Comparison of ENCODE assay signal across 20 cellular contexts in the genomic region with DNA sequence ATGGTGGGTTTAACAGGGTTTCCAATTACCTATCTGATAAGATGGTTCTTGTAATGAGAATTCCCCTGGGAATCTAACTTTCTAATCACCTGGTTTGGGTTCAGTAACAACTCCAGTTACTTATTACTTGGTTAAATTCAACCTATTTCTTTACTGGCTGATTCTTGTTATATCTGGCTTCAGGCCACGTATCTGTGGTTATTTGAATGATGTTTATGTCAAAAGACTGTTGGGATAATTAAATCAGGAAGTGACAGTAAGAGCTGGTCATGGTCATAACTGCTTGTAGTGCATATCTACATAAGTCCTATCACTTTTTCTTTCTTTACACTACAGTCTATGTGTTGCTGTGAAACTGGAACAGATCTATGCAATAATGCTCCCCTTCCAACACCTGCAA.
DNase-seq lines count a peak whose midpoint lies in the region; ATAC-seq, FAIRE-seq and TF ChIP-seq lines count a peak whose summit lies in the region.
"Had no signal": no experiment of that assay in that cellular context is flagged by ENCODE, and none has a peak within 500 bp of the region (broad histone marks: within the 10 kb centered on the region; RNA-seq: fewer than 3 reads in every experiment).

No MANE protein-coding gene starts in this region.

- H3K4me2 ChIP-seq in IMR-90 (ENCODE audit: low read depth, low read length) = no peak overlapping the region

- TF ChIP-seq RAD21 in IMR-90 (IDR thresholded peaks at IDR 0.05; ENCODE audit: low read length) = no peak

- H3K4me3 ChIP-seq in IMR-90 (ENCODE audit: insufficient read depth, low read depth, low read length) = no peak overlapping the region
- no peak overlapping the region for H3K4me3 ChIP-seq in kidney epithelial cell (ENCODE audit: low read depth, low read length)
- H3K4me3 ChIP-seq: right lobe of liver had no signal

- peaks cover 4% of the 10 kb centered on the region for H3K4me1 ChIP-seq in IMR-90 (ENCODE audit: control insufficient read depth, insufficient read depth, low read length)

- no peak overlapping the region for H3K56ac ChIP-seq in IMR-90 (ENCODE audit: extremely low read depth, insufficient read depth, low read length)

- H3K23ac ChIP-seq in IMR-90 (ENCODE audit: low read depth, low read length) = no peak overlapping the region

- no peak for TF ChIP-seq CTCF in D721Med (IDR thresholded peaks at IDR 0.05; ENCODE audit: insufficient read depth, missing control alignments)
- no peak for TF ChIP-seq CTCF in IMR-90 (conservative IDR thresholded peaks at IDR 0.05; ENCODE audit: low read depth, low read length)
- no peak for TF ChIP-seq CTCF in kidney epithelial cell (IDR thresholded peaks at IDR 0.05; ENCODE audit: insufficient read depth, low read length, poor library complexity, severe bottlenecking)
- TF ChIP-seq CTCF in CD14-positive monocyte (IDR thresholded peaks at IDR 0.05) = no peak

- no peak overlapping the region for H3K18ac ChIP-seq in IMR-90 (ENCODE audit: low read depth, low read length)

- H2AK5ac ChIP-seq in IMR-90 (ENCODE audit: low read depth, low read length) = no peak overlapping the region

- CTCF ChIA-PET in IMR-90 (lab: Yijun Ruan, JAX) = interaction anchor here (0.7 kb wide), 1 partner anchor 17 kb away, joined by 3 read pairs; no protein-coding TSS in a partner anchor

- no peak overlapping the region for H2AFZ ChIP-seq in IMR-90 (replicated peaks; ENCODE audit: low read length, poor library complexity)

- in situ Hi-C loops in IMR-90 (cut with MboI; ENCODE audit: low sequenced_read_pairs) = no loop called here

- H3K9me1 ChIP-seq in IMR-90 (ENCODE audit: insufficient read depth, low read length) = peaks cover 2% of the 10 kb centered on the region; the same call in 1 of the 2 replicates

- peaks cover 0 to 5% (median 0%) of the 10 kb centered on the region in 7 donors for H3K9me3 Mint-ChIP-seq in CD14-positive monocyte
- H3K9me3 Mint-ChIP-seq: activated naive CD4-positive, alpha-beta T cell treated with anti-CD3 and anti-CD28 coated beads, Interleukin-2, amount 50 U/mL, for 24 hours; T-helper 2 cell treated with Interferon-gamma antibody and Interleukin-4, amounts not matched to agents 5 μg/mL and 100 μg/mL, for 36 hours had no signal

- no peak overlapping the region for H2BK5ac ChIP-seq in IMR-90 (ENCODE audit: low read depth, low read length, poor library complexity, severe bottlenecking)

- no peaks in the 10 kb centered on the region for H3K36me3 Mint-ChIP-seq in CD14-positive monocyte
- H3K36me3 Mint-ChIP-seq: activated naive CD4-positive, alpha-beta T cell treated with anti-CD3 and anti-CD28 coated beads, Interleukin-2, amount 50 U/mL, for 24 hours had no signal

- intact Hi-C loops in IMR-90 (cut with micrococcal nuclease) = no loop called here
- intact Hi-C loops in CD14-positive monocyte (cut with micrococcal nuclease) = no loop called here

- H3K27ac ChIP-seq in IMR-90 (ENCODE audit: insufficient read depth, low read length) = no peak overlapping the region
- H3K27ac ChIP-seq: neutrophil, right lobe of liver had no signal

- no peak overlapping the region for H3K14ac ChIP-seq in IMR-90 (replicated peaks; ENCODE audit: low read depth, low read length)

- H3K9me3 ChIP-seq in IMR-90 (ENCODE audit: control insufficient read depth, insufficient read depth, low read length) = no peaks in the 10 kb centered on the region
- H3K9me3 ChIP-seq: neutrophil, right lobe of liver had no signal

- POLR2A ChIA-PET in IMR-90 (lab: Charles Lee; ENCODE audit: unreplicated experiment) = no interaction called here

- H2BK15ac ChIP-seq in IMR-90 (ENCODE audit: low read depth, low read length) = no peak overlapping the region

- ATAC-seq in IMR-90 (ENCODE audit: low read depth) (no peak), GM21737 (IDR thresholded peaks at IDR 0.05; ENCODE audit: unreplicated experiment) (no peak)
- ATAC-seq: right lobe of liver, Right ventricle myocardium inferior had no signal

- BruUV-seq in IMR-90 (replicated peaks; lab: Mats Ljungman, UMichigan) = no TSS peak

- H3K36me3 ChIP-seq in IMR-90 (ENCODE audit: control insufficient read depth, insufficient read depth, low read length) (no peaks in the 10 kb centered on the region), kidney epithelial cell (ENCODE audit: control insufficient read depth, insufficient read depth, low read length) (no peaks in the 10 kb centered on the region)
- H3K36me3 ChIP-seq: neutrophil, right lobe of liver had no signal

- H2AK9ac ChIP-seq in IMR-90 (replicated peaks; ENCODE audit: low read depth, low read length, poor library complexity) = no peak overlapping the region

- peaks cover under 1 to 4% of the 10 kb centered on the region in 2 experiments; a peak in 3 of 4 replicates for H3K79me1 ChIP-seq in IMR-90 (ENCODE audit: low read depth in 1 of 2, low read length in 2 of 2)

- no peak overlapping the region for H4K5ac ChIP-seq in IMR-90 (ENCODE audit: low read depth, low read length)

- DNase-seq in D721Med (ENCODE audit: insufficient read length, low spot score) (no peak), IMR-90 (peak; percentile 58), astrocyte of the hippocampus (ENCODE audit: low read depth, low spot score) (peak; percentile 52), kidney epithelial cell (ENCODE audit: low read depth) (peak; percentile 52), T1000 (lab: John Stamatoyannopoulos, UW) (no peak), epidermal melanocyte (ENCODE audit: insufficient read length, low spot score) (no peak), CD14-positive monocyte (ENCODE audit: low spot score) (no peak)
- DNase-seq: activated CD4-positive, alpha-beta T cell treated with anti-CD3 and anti-CD28 coated beads, Interleukin-2, amount 10 ng/mL, durations not matched to agents 7 days and 5 days; C1 segment of cervical spinal cord; midbrain; NCI-H2081; NCI-H82; right lobe of liver; stimulated activated CD4-positive, alpha-beta T cell treated with anti-CD3 and anti-CD28 coated beads, Interleukin-4, amount 100 ng/mL, for 4 hours had no signal

- no peak for TF ChIP-seq POLR2A in IMR-90 (IDR thresholded peaks at IDR 0.05; ENCODE audit: low read depth, low read length)

- H4K8ac ChIP-seq in IMR-90 (ENCODE audit: low read depth in 2 of 2, low read length in 2 of 2) = no peak overlapping the region

- H2BK20ac ChIP-seq in IMR-90 (ENCODE audit: low read depth, low read length) = no peak overlapping the region

- no peak overlapping the region for H4K91ac ChIP-seq in IMR-90 (ENCODE audit: insufficient read depth, low read depth, low read length)

- H4K20me1 ChIP-seq in IMR-90 (ENCODE audit: insufficient read depth, low read length) = no peaks in the 10 kb centered on the region

- H3K4me1 Mint-ChIP-seq in CD14-positive monocyte = no peaks in the 10 kb centered on the region
- H3K4me1 Mint-ChIP-seq: activated CD4-positive, alpha-beta T cell treated with anti-CD3 and anti-CD28 coated beads, Interleukin-2, amount 10 ng/mL, durations not matched to agents 7 days and 5 days; activated naive CD4-positive, alpha-beta T cell treated with anti-CD3 and anti-CD28 coated beads, Interleukin-2, amount 50 U/mL, for 24 hours had no signal

- H3K4ac ChIP-seq in IMR-90 (ENCODE audit: low read depth, low read length) = no peak overlapping the region

- H2BK120ac ChIP-seq in IMR-90 (ENCODE audit: low read depth, low read length) = no peak overlapping the region

- H3K4me3 Mint-ChIP-seq in CD14-positive monocyte = no peak overlapping the region
- H3K4me3 Mint-ChIP-seq: activated CD4-positive, alpha-beta T cell treated with anti-CD3 and anti-CD28 coated beads, Interleukin-2, amount 10 ng/mL, durations not matched to agents 7 days and 5 days; activated naive CD4-positive, alpha-beta T cell treated with anti-CD3 and anti-CD28 coated beads, Interleukin-2, amount 50 U/mL, for 24 hours; T-helper 2 cell treated with Interferon-gamma antibody and Interleukin-4, amounts not matched to agents 5 μg/mL and 100 μg/mL, for 36 hours had no signal

- no CpG with 5 or more reads among the region's 1 CpG for WGBS in IMR-90 (ENCODE audit: extremely low coverage in 2 of 2, insufficient read length in 1 of 2), 2 experiments

- FAIRE-seq in D721Med (lab: Jason Lieb, UNC) = peak; percentile 69
- FAIRE-seq: bronchial epithelial cell had no signal

- dilution Hi-C loops in IMR-90 (cut with HindIII; ENCODE audit: low sequenced_read_pairs, unreplicated experiment) = no loop called here

- no peak overlapping the region for H3K9ac ChIP-seq in IMR-90 (ENCODE audit: low read depth, low read length)

- H3K27ac Mint-ChIP-seq in CD14-positive monocyte = no peak overlapping the region
- H3K27ac Mint-ChIP-seq: activated CD4-positive, alpha-beta T cell treated with anti-CD3 and anti-CD28 coated beads, Interleukin-2, amount 10 ng/mL, durations not matched to agents 7 days and 5 days; activated naive CD4-positive, alpha-beta T cell treated with anti-CD3 and anti-CD28 coated beads, Interleukin-2, amount 50 U/mL, for 24 hours; T-helper 2 cell treated with Interferon-gamma antibody and Interleukin-4, amounts not matched to agents 5 μg/mL and 100 μg/mL, for 36 hours had no signal

- peaks cover 0 to 2% (median 0%) of the 10 kb centered on the region in 3 donors for H3K27me3 Mint-ChIP-seq in CD14-positive monocyte (ENCODE audit: low read depth in 3 of 3)
- H3K27me3 Mint-ChIP-seq: activated CD4-positive, alpha-beta T cell treated with anti-CD3 and anti-CD28 coated beads, Interleukin-2, amount 10 ng/mL, durations not matched to agents 7 days and 5 days; activated naive CD4-positive, alpha-beta T cell treated with anti-CD3 and anti-CD28 coated beads, Interleukin-2, amount 50 U/mL, for 24 hours had no signal

- H3K27me3 ChIP-seq in IMR-90 (ENCODE audit: control insufficient read depth, insufficient read depth, low read length) (no peaks in the 10 kb centered on the region), kidney epithelial cell (ENCODE audit: control insufficient read depth, insufficient read depth, low read length) (no peaks in the 10 kb centered on the region)
- H3K27me3 ChIP-seq: neutrophil, right lobe of liver had no signal

TF ChIP-seq in IMR-90, 13 proteins besides CTCF, POLR2A, EP300 and RAD21:
- TF ChIP-seq MAZ (IDR thresholded peaks at IDR 0.05; ENCODE audit: borderline replicate concordance, low read depth, low read length) (no peak), MXI1 (IDR thresholded peaks at IDR 0.05; ENCODE audit: borderline replicate concordance, low read depth, low read length) (no peak), SMC3 (IDR thresholded peaks at IDR 0.05; ENCODE audit: low read depth, low read length) (no peak)
TF ChIP-seq in IMR-90: peak in this region for 0.

Comparison
In these comparisons a context has a peak if more than half of its experiments do, and no peak if none do; other contexts are left out.
1. DNase-seq: peak in IMR-90 (single experiment), astrocyte of the hippocampus (single experiment) and kidney epithelial cell (single experiment); none in D721Med (single experiment), T1000 (single experiment), epidermal melanocyte (single experiment) and CD14-positive monocyte (single experiment).